Comparison of ENCODE assay signal across 9 cellular contexts in genomic region chr6:12291785-12292604, GRCh38. TPM values are rescaled to one million over a fixed set of nuclear protein-coding genes. Genes with fewer than 3 reads are reported as not detected.
A peak's percentile ranks its signal among the peaks of the same experiment; 100 is the strongest.
DNase-seq lines count a peak whose midpoint lies in the region; ATAC-seq and TF ChIP-seq lines count a peak whose summit lies in the region.
"Had no signal": no experiment of that assay in that cellular context is flagged by ENCODE, and none has a peak within 500 bp of the region (broad histone marks: within the 10 kb centered on the region; RNA-seq: fewer than 3 reads in every experiment).

No MANE protein-coding gene starts in this region.

- H3K56ac ChIP-seq in IMR-90 (ENCODE audit: extremely low read depth, insufficient read depth, low read length) (no peak overlapping the region; the same call in 1 of the 2 replicates), mesendoderm (ENCODE audit: low read length) (peak overlapping the region; percentile 63)

- DNase-seq in AG08395 (ENCODE audit: low spot score) (peak; percentile 41), IMR-90 (peak; percentile 33), coronary artery (ENCODE audit: low spot score) (no peak), mesendoderm (peak; percentile 76), HuH-7.5 (ENCODE audit: low spot score) (no peak), erythroblast (lab: John Stamatoyannopoulos, UW) (no peak)
- no peak for DNase-seq in activated CD4-positive, alpha-beta T cell treated with anti-CD3 and anti-CD28 coated beads, Interleukin-2, amount 50 U/mL, for 4 hours
- DNase-seq: NCI-H1694 had no signal

- H2AK5ac ChIP-seq in IMR-90 (ENCODE audit: low read depth, low read length) (peak overlapping the region; percentile 72), mesendoderm (ENCODE audit: low read length) (no peak overlapping the region)

- no peak for ATAC-seq in IMR-90 (ENCODE audit: low read depth)
- ATAC-seq in HG02642 (IDR thresholded peaks at IDR 0.05; ENCODE audit: poor library complexity, unreplicated experiment), result no peak

- no peaks in the 10 kb centered on the region for H3K79me2 ChIP-seq in mesendoderm (ENCODE audit: control insufficient read depth, insufficient read depth, low read length)

- H4K5ac ChIP-seq in IMR-90 (ENCODE audit: low read depth, low read length), result no peak overlapping the region; the same call in 1 of the 2 replicates
- no peak overlapping the region for H4K5ac ChIP-seq in mesendoderm (ENCODE audit: low read length)

- H2BK5ac ChIP-seq in IMR-90 (ENCODE audit: low read depth, low read length, poor library complexity, severe bottlenecking), result peak overlapping the region; percentile 9
- H2BK5ac ChIP-seq in mesendoderm (ENCODE audit: low read length), result no peak overlapping the region

- TF ChIP-seq POLR2A in IMR-90 (IDR thresholded peaks at IDR 0.05; ENCODE audit: low read depth, low read length) (no peak), erythroblast (IDR thresholded peaks at IDR 0.05; ENCODE audit: low read length) (no peak)

- H3K27me3 ChIP-seq in IMR-90 (ENCODE audit: control insufficient read depth, insufficient read depth, low read length), result no peaks in the 10 kb centered on the region
- no peaks in the 10 kb centered on the region for H3K27me3 ChIP-seq in mesendoderm (ENCODE audit: insufficient read depth, low read length, poor library complexity)

- H2BK15ac ChIP-seq in IMR-90 (ENCODE audit: low read depth, low read length) (peak overlapping the region; percentile 46; the same call in 2 of the 3 replicates), mesendoderm (replicated peaks; ENCODE audit: low read depth) (no peak overlapping the region)

- no TSS peak for BruUV-seq in IMR-90 (replicated peaks; lab: Mats Ljungman, UMichigan)

- H3K4ac ChIP-seq in IMR-90 (ENCODE audit: low read depth, low read length) (peak overlapping the region; percentile 34), mesendoderm (ENCODE audit: low read depth, low read length) (no peak overlapping the region)

- H4K20me1 ChIP-seq in IMR-90 (ENCODE audit: insufficient read depth, low read length), result no peaks in the 10 kb centered on the region

- peak overlapping the region; percentile 84 for H2AFZ ChIP-seq in IMR-90 (replicated peaks; ENCODE audit: low read length, poor library complexity)

- H2BK120ac ChIP-seq in IMR-90 (ENCODE audit: low read depth, low read length), result peak overlapping the region; percentile 71
- H2BK120ac ChIP-seq in mesendoderm (ENCODE audit: low read depth, low read length), result no peak overlapping the region

- peak; percentile 59 for TF ChIP-seq RAD21 in IMR-90 (IDR thresholded peaks at IDR 0.05; ENCODE audit: low read length)

- H2BK20ac ChIP-seq in IMR-90 (ENCODE audit: low read depth, low read length), result peak overlapping the region; percentile 46; the same call in 1 of the 2 replicates

- peak overlapping the region; percentile 55; the same call in 1 of the 2 replicates for H3K23ac ChIP-seq in IMR-90 (ENCODE audit: low read depth, low read length)
- H3K23ac ChIP-seq in mesendoderm (ENCODE audit: low read length), result no peak overlapping the region

- peak overlapping the region; percentile 48 for H2AK9ac ChIP-seq in IMR-90 (replicated peaks; ENCODE audit: low read depth, low read length, poor library complexity)

- peak overlapping the region; percentile 37; the same call in 1 of the 2 replicates for H4K91ac ChIP-seq in IMR-90 (ENCODE audit: insufficient read depth, low read depth, low read length)

- H3K9ac ChIP-seq in IMR-90 (ENCODE audit: low read depth, low read length) (peak overlapping the region; percentile 47; the same call in 1 of the 2 replicates), mesendoderm (ENCODE audit: low read length) (peak overlapping the region; percentile 46)

- no peak overlapping the region for H3K18ac ChIP-seq in IMR-90 (ENCODE audit: low read depth, low read length)
- H3K18ac ChIP-seq in mesendoderm (ENCODE audit: low read length), result peak overlapping the region; percentile 14

- H3K9me3 ChIP-seq in IMR-90 (ENCODE audit: control insufficient read depth, insufficient read depth, low read length), result no peaks in the 10 kb centered on the region

- CTCF ChIA-PET in IMR-90 (lab: Yijun Ruan, JAX), result interaction anchor here (0.9 to 4.2 kb wide), 3 partner anchors 284 to 314 kb away, joined by 3 to 21 read pairs (median 13); no protein-coding TSS in a partner anchor

- H3K4me1 ChIP-seq in IMR-90 (ENCODE audit: control insufficient read depth, insufficient read depth, low read length), result peaks cover 15% of the 10 kb centered on the region
- peaks cover 5% of the 10 kb centered on the region for H3K4me1 ChIP-seq in mesendoderm (ENCODE audit: control insufficient read depth, low read depth, low read length)

- peak overlapping the region; percentile 82 for H3K4me2 ChIP-seq in IMR-90 (ENCODE audit: low read depth, low read length)
- peak overlapping the region; percentile 39 for H3K4me2 ChIP-seq in mesendoderm (ENCODE audit: low read length)

- H3K79me1 ChIP-seq in IMR-90 (ENCODE audit: low read depth in 1 of 2, low read length in 2 of 2) (peaks cover 6 to 16% of the 10 kb centered on the region in 2 experiments; a peak in 3 of 4 replicates), mesendoderm (ENCODE audit: low read length) (no peaks in the 10 kb centered on the region)

- H4K8ac ChIP-seq in IMR-90 (ENCODE audit: low read depth in 2 of 2, low read length in 2 of 2) (peak overlapping the region in 1 of 2 experiments; percentile 23; a peak in 3 of 4 replicates), mesendoderm (ENCODE audit: low read depth, low read length) (no peak overlapping the region)

- intact Hi-C loops in IMR-90 (cut with micrococcal nuclease), result loop anchor here (5.0 to 10.0 kb wide), 4 partner anchors 145 to 603 kb away; no protein-coding TSS in a partner anchor

- peaks cover 1% of the 10 kb centered on the region; the same call in 1 of the 2 replicates for H3K36me3 ChIP-seq in IMR-90 (ENCODE audit: control insufficient read depth, insufficient read depth, low read length)
- no peaks in the 10 kb centered on the region for H3K36me3 ChIP-seq in mesendoderm (ENCODE audit: control insufficient read depth, insufficient read depth, low read length)

- TF ChIP-seq CTCF in IMR-90 (conservative IDR thresholded peaks at IDR 0.05; ENCODE audit: low read depth, low read length) (peak; percentile 42), coronary artery (IDR thresholded peaks at IDR 0.05) (no peak)

- H3K14ac ChIP-seq in IMR-90 (replicated peaks; ENCODE audit: low read depth, low read length), result peak overlapping the region; percentile 46; the same call in 1 of the 2 replicates

- no peak overlapping the region; the same call in 1 of the 2 replicates for H3K27ac ChIP-seq in IMR-90 (ENCODE audit: insufficient read depth, low read length)
- peak overlapping the region; percentile 8 to 30 for H3K27ac ChIP-seq in coronary artery
- H3K27ac ChIP-seq in mesendoderm (ENCODE audit: low read depth, low read length), result no peak overlapping the region

- peak overlapping the region; percentile 41; the same call in 1 of the 2 replicates for H3K4me3 ChIP-seq in IMR-90 (ENCODE audit: insufficient read depth, low read depth, low read length)
- peak overlapping the region; percentile 74 for H3K4me3 ChIP-seq in coronary artery
- H3K4me3 ChIP-seq in mesendoderm (ENCODE audit: low read length), result no peak overlapping the region

- H3K9me1 ChIP-seq in IMR-90 (ENCODE audit: insufficient read depth, low read length), result peaks cover 4% of the 10 kb centered on the region; the same call in 1 of the 2 replicates

- in situ Hi-C loops in IMR-90 (cut with MboI; ENCODE audit: low sequenced_read_pairs), result no loop called here

- dilution Hi-C loops in IMR-90 (cut with HindIII; ENCODE audit: low sequenced_read_pairs, unreplicated experiment), result no loop called here

- WGBS in IMR-90 (ENCODE audit: extremely low coverage in 2 of 2, insufficient read length in 1 of 2), 2 experiments, result 40% methylated on average over 1 of the region's 15 CpGs; no CpG with 5 or more reads in 1 of the 2 experiments
- no CpG with 5 or more reads among the region's 15 CpGs for WGBS in mesendoderm (ENCODE audit: extremely low coverage, insufficient coverage, low lambda C conversion rate)

- POLR2A ChIA-PET in IMR-90 (lab: Charles Lee; ENCODE audit: unreplicated experiment), result interaction anchor here (0.6 kb wide), 1 partner anchor 682 kb away, joined by 3 read pairs; no protein-coding TSS in a partner anchor

TF ChIP-seq in IMR-90, 13 proteins besides CTCF, POLR2A, EP300 and RAD21:
- peak; percentile 40 for TF ChIP-seq SMC3 (IDR thresholded peaks at IDR 0.05; ENCODE audit: low read depth, low read length)
- TF ChIP-seq CHD1 (IDR thresholded peaks at IDR 0.05; ENCODE audit: low read depth, low read length), result 0 out of 2 replicates have a peak, but pooled peaks have one; percentile 13
- TF ChIP-seq ELK1 (IDR thresholded peaks at IDR 0.05; ENCODE audit: borderline replicate concordance, low read depth, low read length), result no peak
- no peak for TF ChIP-seq MAFK (IDR thresholded peaks at IDR 0.05; ENCODE audit: low read depth, low read length)

RNA-seq across cellular contexts. Expression of gene EDN1, which starts 1.8 kb away (rescaled TPM):
- total RNA-seq in IMR-90 (2012; rRNA removed), result 5.6 and 8.6 TPM in 2 replicates
- 8.5 and 9.0 TPM in 2 replicates for polyA plus RNA-seq in IMR-90 (2012; rRNA removed)
- polyA plus RNA-seq in IMR-90 (2012; cell fraction: cytosol; rRNA removed), result 3.2 and 5.6 TPM in 2 replicates
- 7.5 and 15.6 TPM in 2 replicates for polyA plus RNA-seq in IMR-90 (2012; cell fraction: nucleus; rRNA removed; ENCODE audit: low replicate concordance)
- polyA plus RNA-seq in mesendoderm (2013, experiment 1 of 2), result 1.9 TPM
- 2.0 TPM for polyA plus RNA-seq in mesendoderm (2013, experiment 2 of 2)

Comparison
In these comparisons a context has a peak if more than half of its experiments do, and no peak if none do; other contexts are left out.
1. DNase-seq: peak in AG08395 (single experiment), IMR-90 (single experiment) and mesendoderm (single experiment); none in coronary artery (single experiment), HuH-7.5 (single experiment), erythroblast (0 of 2) and activated CD4-positive, alpha-beta T cell treated with anti-CD3 and anti-CD28 coated beads, Interleukin-2, amount 50 U/mL, for 4 hours (0 of 2).
2. H3K27ac ChIP-seq: peak in coronary artery (2 of 2); none in IMR-90 (single experiment) and mesendoderm (single experiment).